Comparison of ENCODE assay signal across 13 cellular contexts in genomic region chr5:73232266-73233041, GRCh38. TPM values are rescaled to one million over a fixed set of nuclear protein-coding genes. Genes with fewer than 3 reads are reported as not detected.
DNase-seq lines count a peak whose midpoint lies in the region; ATAC-seq and TF ChIP-seq lines count a peak whose summit lies in the region.
"Had no signal": no experiment of that assay in that cellular context is flagged by ENCODE, and none has a peak within 500 bp of the region (broad histone marks: within the 10 kb centered on the region; RNA-seq: fewer than 3 reads in every experiment).

No MANE protein-coding gene starts in this region.

- peaks cover 37% of the 10 kb centered on the region for H3K27me3 ChIP-seq in CD4-positive, CD25-positive, alpha-beta regulatory T cell (ENCODE audit: control insufficient read depth, insufficient read depth, low read length)
- H3K27me3 ChIP-seq in HUES64 (ENCODE audit: insufficient read depth, low read length) = peaks cover 99% of the 10 kb centered on the region

- H3K9ac ChIP-seq in HUES64 (ENCODE audit: low read depth, low read length) = no peak overlapping the region

- no peaks in the 10 kb centered on the region for H3K9me3 ChIP-seq in CD4-positive, CD25-positive, alpha-beta regulatory T cell (ENCODE audit: control insufficient read depth in 2 of 2, low read length in 2 of 2)
- no peaks in the 10 kb centered on the region for H3K9me3 ChIP-seq in HUES64 (ENCODE audit: insufficient read depth, low read depth, low read length)

- H3K4me3 Mint-ChIP-seq in CD4-positive, CD25-positive, alpha-beta regulatory T cell = peak overlapping the region in 3 of 4 donors; percentile 15 to 64 (median 62)
- H3K4me3 Mint-ChIP-seq in endothelial cell (ENCODE audit: unreplicated experiment) = no peak overlapping the region
- H3K4me3 Mint-ChIP-seq in neural crest cell = peak overlapping the region; percentile 41
- H3K4me3 Mint-ChIP-seq: natural killer cell treated with Interleukin-12 subunit alpha and Interleukin-12 subunit beta and Interleukin-15 and Interleukin-18, amount 100 ng/mL, for 72 hours had no signal

- no peaks in the 10 kb centered on the region for H3K36me3 ChIP-seq in CD4-positive, CD25-positive, alpha-beta regulatory T cell (ENCODE audit: control insufficient read depth, insufficient read depth, low read length)
- no peaks in the 10 kb centered on the region for H3K36me3 ChIP-seq in HUES64 (ENCODE audit: insufficient read depth, low read length)

- ATAC-seq in CD4-positive, CD25-positive, alpha-beta regulatory T cell (ENCODE audit: low read depth in 2 of 2) = peak in 1 of 2 donors; percentile 24
- ATAC-seq in HG03045 (IDR thresholded peaks at IDR 0.05; ENCODE audit: unreplicated experiment) (no peak), HG02588 (IDR thresholded peaks at IDR 0.05; ENCODE audit: unreplicated experiment) (no peak)
- ATAC-seq: Panc1 had no signal

- peaks cover 0 to 2% (median 0%) of the 10 kb centered on the region in 7 donors for H3K9me3 Mint-ChIP-seq in CD4-positive, CD25-positive, alpha-beta regulatory T cell
- no peaks in the 10 kb centered on the region for H3K9me3 Mint-ChIP-seq in endothelial cell (ENCODE audit: unreplicated experiment)
- H3K9me3 Mint-ChIP-seq in neural crest cell = no peaks in the 10 kb centered on the region
- H3K9me3 Mint-ChIP-seq: natural killer cell treated with Interleukin-12 subunit alpha and Interleukin-12 subunit beta and Interleukin-15 and Interleukin-18, amount 100 ng/mL, for 72 hours had no signal

- no peak overlapping the region for H3K4me3 ChIP-seq in CD4-positive, CD25-positive, alpha-beta regulatory T cell (ENCODE audit: low read depth, low read length)
- peak overlapping the region; percentile 42 for H3K4me3 ChIP-seq in HUES64 (ENCODE audit: low read length)

- peaks cover 14% of the 10 kb centered on the region for H3K4me1 ChIP-seq in CD4-positive, CD25-positive, alpha-beta regulatory T cell (ENCODE audit: control insufficient read depth, insufficient read depth, low read length, poor library complexity, severe bottlenecking)
- H3K4me1 ChIP-seq in HUES64 (ENCODE audit: insufficient read depth, low read length) = peaks cover 28% of the 10 kb centered on the region

- TF ChIP-seq CTCF in endothelial cell (IDR thresholded peaks at IDR 0.05; ENCODE audit: unreplicated experiment) (no peak), neural crest cell (conservative IDR thresholded peaks at IDR 0.05) (no peak)

- WGBS in HUES64 = 6% methylated on average over 39 of the region's 39 CpGs

- peak in 1 of 3 donors; percentile 4 for DNase-seq in CD4-positive, CD25-positive, alpha-beta regulatory T cell
- DNase-seq in endothelial cell (ENCODE audit: low spot score) = peak; percentile 18
- DNase-seq in neural crest cell (ENCODE audit: low read depth, low spot score) = no peak
- no peak for DNase-seq in hippocampal formation (lab: John Stamatoyannopoulos, UW)
- no peak for DNase-seq in NCI-H1436 treated with DMSO at 0.1 percent for 48 hours (lab: John Stamatoyannopoulos, UW)
- DNase-seq: activated CD8-positive, alpha-beta memory T cell treated with anti-CD3 and anti-CD28 coated beads, Interleukin-2, amount 50 U/mL, for 4 hours; T-helper 9 cell had no signal

- no peak overlapping the region for H3K27ac ChIP-seq in CD4-positive, CD25-positive, alpha-beta regulatory T cell (ENCODE audit: insufficient read depth, low read length, poor library complexity, severe bottlenecking)
- H3K27ac ChIP-seq in HUES64 (ENCODE audit: low read depth, low read length) = no peak overlapping the region
- H3K27ac ChIP-seq: epithelial cell of prostate had no signal

- no peaks in the 10 kb centered on the region for H3K36me3 Mint-ChIP-seq in CD4-positive, CD25-positive, alpha-beta regulatory T cell
- no peaks in the 10 kb centered on the region for H3K36me3 Mint-ChIP-seq in endothelial cell (ENCODE audit: low read depth, unreplicated experiment)
- H3K36me3 Mint-ChIP-seq in neural crest cell (ENCODE audit: low read depth) = peaks cover 3% of the 10 kb centered on the region
- H3K36me3 Mint-ChIP-seq: natural killer cell treated with Interleukin-12 subunit alpha and Interleukin-12 subunit beta and Interleukin-15 and Interleukin-18, amount 100 ng/mL, for 72 hours had no signal

- H3K27me3 Mint-ChIP-seq in CD4-positive, CD25-positive, alpha-beta regulatory T cell = peaks cover 87% of the 10 kb centered on the region
- peaks cover 17% of the 10 kb centered on the region for H3K27me3 Mint-ChIP-seq in endothelial cell (ENCODE audit: unreplicated experiment)
- peaks cover 97% of the 10 kb centered on the region for H3K27me3 Mint-ChIP-seq in neural crest cell (ENCODE audit: low read depth)

- no peak overlapping the region for H3K27ac Mint-ChIP-seq in CD4-positive, CD25-positive, alpha-beta regulatory T cell
- H3K27ac Mint-ChIP-seq in endothelial cell (ENCODE audit: unreplicated experiment) (no peak overlapping the region), neural crest cell (ENCODE audit: unreplicated experiment) (no peak overlapping the region)
- H3K27ac Mint-ChIP-seq: natural killer cell treated with Interleukin-12 subunit alpha and Interleukin-12 subunit beta and Interleukin-15 and Interleukin-18, amount 100 ng/mL, for 72 hours had no signal

- peaks cover 0 to 30% (median 13%) of the 10 kb centered on the region in 4 donors for H3K4me1 Mint-ChIP-seq in CD4-positive, CD25-positive, alpha-beta regulatory T cell
- peaks cover 10% of the 10 kb centered on the region for H3K4me1 Mint-ChIP-seq in endothelial cell (ENCODE audit: unreplicated experiment)
- H3K4me1 Mint-ChIP-seq in neural crest cell = peaks cover 5% of the 10 kb centered on the region

RNA-seq across cellular contexts. Expression of gene TMEM174, which starts 59.5 kb away (rescaled TPM):
- not detected for total RNA-seq in CD4-positive, CD25-positive, alpha-beta regulatory T cell
- polyA plus RNA-seq in CD4-positive, CD25-positive, alpha-beta regulatory T cell = not detected
- not detected for polyA plus RNA-seq in HUES64 (2013, experiment 1 of 2)
- polyA plus RNA-seq in HUES64 (2013, experiment 2 of 2) = not detected
- not detected for total RNA-seq in endothelial cell (ENCODE audit: unreplicated experiment)
- not detected in 2 replicates for total RNA-seq in neural crest cell
- total RNA-seq: natural killer cell treated with Interleukin-12 subunit alpha and Interleukin-12 subunit beta and Interleukin-15 and Interleukin-18, amount 100 ng/mL, for 72 hours had no signal
